30 cellular contexts compared by ENCODE assay signal in genomic region chr7:43198599-43199090, GRCh38.
DNase-seq lines count a peak whose midpoint lies in the region; ATAC-seq, FAIRE-seq and TF ChIP-seq lines count a peak whose summit lies in the region.
"Had no signal": no experiment of that assay in that cellular context is flagged by ENCODE, and none has a peak within 500 bp of the region (broad histone marks: within the 10 kb centered on the region; RNA-seq: fewer than 3 reads in every experiment).

No MANE protein-coding gene starts in this region.

- H2BK12ac ChIP-seq in mesenchymal stem cell (ENCODE audit: low read length in 2 of 2): peak overlapping the region; percentile 37 to 90

- H3K27ac ChIP-seq in A549 (no peak overlapping the region; a peak in 1 of 6 replicates), mesenchymal stem cell (ENCODE audit: low read length, poor library complexity, severe bottlenecking) (no peak overlapping the region), heart right ventricle (no peak overlapping the region)
- H3K27ac ChIP-seq: breast epithelium, C4-2B, HL-60, right lobe of liver, WERI-Rb-1 had no signal

- no peak for TF ChIP-seq RAD21 in A549 (conservative IDR thresholded peaks at IDR 0.05 in 1 of 2, IDR thresholded peaks at IDR 0.05 in 1 of 2)

- TF ChIP-seq CTCF in A549 (IDR thresholded peaks at IDR 0.05) (no peak), WTC11 (IDR thresholded peaks at IDR 0.05) (no peak), heart right ventricle (IDR thresholded peaks at IDR 0.05) (no peak)

- no peaks in the 10 kb centered on the region for H3K9me3 ChIP-seq in A549
- H3K9me3 ChIP-seq in mesenchymal stem cell (ENCODE audit: control insufficient read depth, low read length): no peaks in the 10 kb centered on the region
- no peaks in the 10 kb centered on the region for H3K9me3 ChIP-seq in heart right ventricle
- H3K9me3 ChIP-seq: breast epithelium, right lobe of liver had no signal

- peak overlapping the region; percentile 61 for H3K9ac ChIP-seq in mesenchymal stem cell (ENCODE audit: low read length)

- peak overlapping the region; percentile 61 for H2BK120ac ChIP-seq in mesenchymal stem cell (ENCODE audit: low read depth, low read length)

- DNase-seq in A549 (ENCODE audit: low read depth in 1 of 2, low spot score in 1 of 2) (no peak), GM12891 (ENCODE audit: insufficient read length, low spot score) (no peak), WTC11 (ENCODE audit: low spot score) (no peak), mesenchymal stem cell (no peak), NCI-H2196 treated with DMSO at 0.1 percent for 48 hours (lab: John Stamatoyannopoulos, UW; ENCODE audit: unreplicated experiment) (no peak), heart right ventricle (no peak), COLO668 (lab: John Stamatoyannopoulos, UW; ENCODE audit: unreplicated experiment) (no peak)
- DNase-seq in stimulated activated CD8-positive, alpha-beta memory T cell treated with anti-CD3 and anti-CD28 coated beads, Interleukin-4, amount 100 ng/mL, for 48 hours: no peak
- DNase-seq: activated CD4-positive, alpha-beta T cell treated with anti-CD3 and anti-CD28 coated beads, Interleukin-2, amount 10 ng/mL, durations not matched to agents 24 days and 14 days; activated gamma-delta T cell; activated T-cell treated with anti-CD3 and anti-CD28 coated beads, Interleukin-2, amount 50 U/mL, for 1 hour; Calu3; effector CD8-positive, alpha-beta T cell; erythroblast; Kasumi-1; mammary epithelial cell; MV-4-11; NCI-H1694; NCI-H226; NCI-H82; OCI-M1; right lobe of liver; stimulated activated CD4-positive, alpha-beta T cell treated with anti-CD3 and anti-CD28 coated beads, Interleukin-4, amount 100 ng/mL, for 4 hours; stimulated activated naive B cell treated with anti-CD40 and anti-IgM and Interleukin-4, amounts not matched to agents 10 μg/mL and 1 μg/mL and 100 μg/mL, for 72 hours; WERI-Rb-1 had no signal

- H2AK5ac ChIP-seq in mesenchymal stem cell (ENCODE audit: low read length, severe bottlenecking): peak overlapping the region; percentile 70

- H3K4me3 ChIP-seq in A549 (no peak overlapping the region), mesenchymal stem cell (ENCODE audit: insufficient read depth in 1 of 2, low read depth in 1 of 2, low read length in 2 of 2) (no peak overlapping the region), heart right ventricle (no peak overlapping the region)
- H3K4me3 ChIP-seq: breast epithelium, right lobe of liver had no signal

- H2BK15ac ChIP-seq in mesenchymal stem cell (ENCODE audit: low read depth, poor library complexity, severe bottlenecking): peak overlapping the region; percentile 73

- peaks cover 26% of the 10 kb centered on the region for H3K4me1 Mint-ChIP-seq in WTC11
- H3K4me1 Mint-ChIP-seq: activated CD4-positive, alpha-beta T cell treated with anti-CD3 and anti-CD28 coated beads, Interleukin-2, amount 10 ng/mL, durations not matched to agents 24 days and 14 days; stimulated activated naive B cell treated with anti-CD40 and anti-IgM and Interleukin-4, amounts not matched to agents 10 μg/mL and 1 μg/mL and 100 μg/mL, for 72 hours had no signal

- H3K18ac ChIP-seq in mesenchymal stem cell (ENCODE audit: low read depth in 1 of 2, low read length in 2 of 2): peak overlapping the region; percentile 73 to 88

- H3K27me3 Mint-ChIP-seq in WTC11 (ENCODE audit: low read depth): no peaks in the 10 kb centered on the region
- H3K27me3 Mint-ChIP-seq: activated CD4-positive, alpha-beta T cell treated with anti-CD3 and anti-CD28 coated beads, Interleukin-2, amount 10 ng/mL, durations not matched to agents 24 days and 14 days had no signal

- no peaks in the 10 kb centered on the region for H3K9me3 Mint-ChIP-seq in WTC11
- H3K9me3 Mint-ChIP-seq: activated CD4-positive, alpha-beta T cell treated with anti-CD3 and anti-CD28 coated beads, Interleukin-2, amount 10 ng/mL, durations not matched to agents 24 days and 14 days; stimulated activated naive B cell treated with anti-CD40 and anti-IgM and Interleukin-4, amounts not matched to agents 10 μg/mL and 1 μg/mL and 100 μg/mL, for 72 hours had no signal

- TF ChIP-seq POLR2A in A549 (IDR thresholded peaks at IDR 0.05; ENCODE audit: low read length): no peak
- TF ChIP-seq POLR2A in GM12891 (IDR thresholded peaks at IDR 0.05; ENCODE audit: low read depth, low read length): no peak

- H3K4ac ChIP-seq in mesenchymal stem cell (ENCODE audit: low read depth in 1 of 2, low read length in 2 of 2): peak overlapping the region; percentile 89 to 91

- FAIRE-seq in A549 (lab: Jason Lieb, UNC) (no peak), GM12891 (lab: Jason Lieb, UNC) (peak; percentile 40)
- FAIRE-seq: colon had no signal

- H3K79me1 ChIP-seq in mesenchymal stem cell (replicated peaks; ENCODE audit: low read length, poor library complexity, severe bottlenecking): no peaks in the 10 kb centered on the region

- H3K27me3 ChIP-seq in mesenchymal stem cell (ENCODE audit: control insufficient read depth in 1 of 2, insufficient read depth in 1 of 2, low read length in 2 of 2) (no peaks in the 10 kb centered on the region), heart right ventricle (peaks cover 0 to 34% (median 17%) of the 10 kb centered on the region in 7 donors)
- H3K27me3 ChIP-seq: breast epithelium, right lobe of liver had no signal

- H3K4me2 ChIP-seq in A549: peak overlapping the region; percentile 44; the same call in 2 of the 3 replicates
- H3K4me2 ChIP-seq in mesenchymal stem cell (ENCODE audit: low read length, poor library complexity, severe bottlenecking): peak overlapping the region; percentile 2

- no peaks in the 10 kb centered on the region for H3K36me3 ChIP-seq in mesenchymal stem cell (ENCODE audit: control insufficient read depth in 1 of 2, insufficient read depth in 2 of 2, low read depth in 1 of 2, low read length in 2 of 2)
- no peaks in the 10 kb centered on the region for H3K36me3 ChIP-seq in heart right ventricle
- H3K36me3 ChIP-seq: breast epithelium, right lobe of liver, WERI-Rb-1 had no signal

- POLR2A ChIA-PET in A549 (lab: Yijun Ruan, JAX): no interaction called here
- POLR2A ChIA-PET in WTC11 (lab: Charles Lee): no interaction called here

- H2BK5ac ChIP-seq in mesenchymal stem cell (ENCODE audit: low read depth, low read length, poor library complexity, severe bottlenecking): no peak overlapping the region

- H3K23ac ChIP-seq in mesenchymal stem cell (ENCODE audit: low read length in 2 of 2): no peak overlapping the region

- H2AFZ ChIP-seq in mesenchymal stem cell (ENCODE audit: low read depth, low read length): peak overlapping the region; percentile 53

- ATAC-seq in A549 (peak in 1 of 2 experiments; percentile 25; a peak in 1 of 6 replicates), WTC11 (peak; percentile 32; the same call in 1 of the 2 replicates), heart right ventricle (no peak)
- ATAC-seq: stimulated activated naive B cell treated with anti-CD40 and anti-IgM and Interleukin-4, amounts not matched to agents 10 μg/mL and 1 μg/mL and 100 μg/mL, for 72 hours had no signal

- H3K36me3 Mint-ChIP-seq in WTC11: no peaks in the 10 kb centered on the region
- H3K36me3 Mint-ChIP-seq: stimulated activated naive B cell treated with anti-CD40 and anti-IgM and Interleukin-4, amounts not matched to agents 10 μg/mL and 1 μg/mL and 100 μg/mL, for 72 hours had no signal

- H3K14ac ChIP-seq in mesenchymal stem cell (ENCODE audit: low read length in 2 of 2): peak overlapping the region in 1 of 2 experiments; percentile 28

- H3K27ac Mint-ChIP-seq in WTC11: no peak overlapping the region
- H3K27ac Mint-ChIP-seq: activated CD4-positive, alpha-beta T cell treated with anti-CD3 and anti-CD28 coated beads, Interleukin-2, amount 10 ng/mL, durations not matched to agents 24 days and 14 days; progenitor cell of endocrine pancreas; stimulated activated naive B cell treated with anti-CD40 and anti-IgM and Interleukin-4, amounts not matched to agents 10 μg/mL and 1 μg/mL and 100 μg/mL, for 72 hours had no signal

- H3K4me3 Mint-ChIP-seq in WTC11: no peak overlapping the region
- H3K4me3 Mint-ChIP-seq: activated CD4-positive, alpha-beta T cell treated with anti-CD3 and anti-CD28 coated beads, Interleukin-2, amount 10 ng/mL, durations not matched to agents 24 days and 14 days; stimulated activated naive B cell treated with anti-CD40 and anti-IgM and Interleukin-4, amounts not matched to agents 10 μg/mL and 1 μg/mL and 100 μg/mL, for 72 hours had no signal

- peak overlapping the region; percentile 75 for H4K8ac ChIP-seq in mesenchymal stem cell (ENCODE audit: low read length)

- 50% methylated on average over 7 of the region's 7 CpGs for WGBS in A549 (ENCODE audit: missing lambda C conversion rate)
- 74% methylated on average over 7 of the region's 7 CpGs for WGBS in mesenchymal stem cell
- WGBS in heart right ventricle, 2 donors: 68 to 72% methylated on average over 7 of the region's 7 CpGs

- intact Hi-C loops in heart right ventricle (cut with DNase I): no loop called here

- H4K91ac ChIP-seq in mesenchymal stem cell (ENCODE audit: low read length): peak overlapping the region; percentile 92

- no peak for TF ChIP-seq EP300 in A549 (IDR thresholded peaks at IDR 0.05)

- CTCF ChIA-PET in A549 (lab: Yijun Ruan, JAX) (no interaction called here), WTC11 (lab: Charles Lee) (interaction anchor here (0.7 to 1.0 kb wide), 3 partner anchors 91 to 258 kb away, joined by 3 read pairs; no protein-coding TSS in a partner anchor)

- H3K4me1 ChIP-seq in A549: peaks cover 12% of the 10 kb centered on the region
- peaks cover 11% of the 10 kb centered on the region for H3K4me1 ChIP-seq in mesenchymal stem cell (ENCODE audit: control insufficient read depth, insufficient read depth, low read depth, low read length)
- H3K4me1 ChIP-seq in heart right ventricle: no peaks in the 10 kb centered on the region
- H3K4me1 ChIP-seq: breast epithelium, right lobe of liver had no signal

TF ChIP-seq in A549, 52 proteins besides CTCF, POLR2A, EP300 and RAD21 (continues in another document):
- TF ChIP-seq FOXS1 (CRISPR knock-in tag; IDR thresholded peaks at IDR 0.05) (no peak), MAZ (IDR thresholded peaks at IDR 0.05; ENCODE audit: borderline replicate concordance, low read depth, low read length) (no peak), POLR2AphosphoS2 (conservative IDR thresholded peaks at IDR 0.05; ENCODE audit: low read length) (no peak), ZNF302 (CRISPR knock-in tag; IDR thresholded peaks at IDR 0.05) (no peak)

TF ChIP-seq in GM12891, 5 proteins besides CTCF, POLR2A, EP300 and RAD21 (continues in another document):
- TF ChIP-seq POLR2AphosphoS5 (IDR thresholded peaks at IDR 0.05; ENCODE audit: low read depth, low read length) (no peak), POU2F2 (IDR thresholded peaks at IDR 0.05; ENCODE audit: low read depth, low read length) (no peak), PAX5 (IDR thresholded peaks at IDR 0.05; ENCODE audit: insufficient read depth, low read length, severe bottlenecking) (no peak), SPI1 (IDR thresholded peaks at IDR 0.05; ENCODE audit: low read depth, low read length) (no peak)
